ENCODE assay signal across 24 cellular contexts in the genomic region with DNA sequence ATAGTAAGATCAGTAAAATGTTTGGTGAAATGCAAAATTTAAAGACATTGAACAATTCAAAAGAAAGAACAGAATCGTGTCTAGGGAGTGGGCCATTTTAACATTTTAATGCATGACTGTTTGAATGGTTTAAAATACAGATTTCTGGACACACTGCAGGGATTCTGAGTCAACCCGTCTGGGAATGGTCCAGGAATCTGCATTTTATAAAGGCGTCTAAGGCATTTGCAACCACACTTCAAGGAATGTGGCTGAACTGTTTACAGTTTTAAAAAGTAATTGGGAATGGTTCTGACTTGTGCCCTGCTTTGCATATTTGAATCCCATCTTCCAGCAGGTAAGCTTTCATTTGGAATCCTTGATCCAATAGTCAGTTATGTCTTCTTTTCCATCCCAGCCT.
"Had no signal": no experiment of that assay in that cellular context is flagged by ENCODE, and none has a peak within 500 bp of the region (broad histone marks: within the 10 kb centered on the region; RNA-seq: fewer than 3 reads in every experiment).

No MANE protein-coding gene starts in this region.

- H3K9me3 ChIP-seq: heart right ventricle, left ventricle myocardium inferior, neutrophil, ovary, right atrium auricular region, right lobe of liver, testis, thyroid gland had no signal

- H3K27ac ChIP-seq: heart right ventricle, hepatocyte, left ventricle myocardium inferior, neural progenitor cell, neutrophil, ovary, right atrium auricular region, right lobe of liver, stomach, testis, thyroid gland had no signal

- H3K4me1 ChIP-seq: heart right ventricle, left ventricle myocardium inferior, neural progenitor cell, right atrium auricular region, right lobe of liver, stomach, testis, thyroid gland had no signal

- H3K36me3 ChIP-seq: heart right ventricle, left ventricle myocardium inferior, neural progenitor cell, neutrophil, ovary, right atrium auricular region, right lobe of liver, stomach, thyroid gland had no signal

- H2AFZ ChIP-seq: hepatocyte, neural progenitor cell had no signal

- H3K27me3 ChIP-seq: heart right ventricle, hepatocyte, neural progenitor cell, neutrophil, ovary, right atrium auricular region, right lobe of liver, stomach, testis, thyroid gland had no signal

- H3K79me2 ChIP-seq: hepatocyte had no signal

- H3K4me3 ChIP-seq: heart right ventricle, hepatocyte, left ventricle myocardium inferior, lung, neural progenitor cell, ovary, right atrium auricular region, right lobe of liver, smooth muscle cell, stomach, testis, thyroid gland had no signal

- H3K4me2 ChIP-seq: hepatocyte, neural progenitor cell, smooth muscle cell had no signal

- ATAC-seq: heart right ventricle; natural killer cell; right lobe of liver; stimulated activated naive B cell treated with anti-CD40 and anti-IgM and Interleukin-4, amounts not matched to agents 10 μg/mL and 1 μg/mL and 100 μg/mL, for 72 hours; stimulated activated naive CD8-positive, alpha-beta T cell treated with anti-CD3 and anti-CD28 coated beads, Interleukin-15, Interleukin-2, amounts not matched to agents 100 U/mL and 50 U/mL, for 24 hours had no signal

- DNase-seq: heart right ventricle; islet precursor cell; left ventricle myocardium inferior; mesendoderm; naive B cell; natural killer cell; nephron progenitor cell; occipital lobe; ovary; right lobe of liver; stimulated activated CD4-positive, alpha-beta T cell treated with anti-CD3 and anti-CD28 coated beads, Interleukin-1b, Interleukin-23, amount 100 ng/mL, for 48 hours; stimulated activated CD4-positive, alpha-beta T cell treated with anti-CD3 and anti-CD28 coated beads, Interleukin-4, amount 100 ng/mL, for 1 hour; stimulated activated naive B cell treated with anti-CD40 and anti-IgM and Interleukin-4, amounts not matched to agents 10 μg/mL and 1 μg/mL and 100 μg/mL, for 72 hours; stimulated activated naive CD8-positive, alpha-beta T cell treated with anti-CD3 and anti-CD28 coated beads, Interleukin-15, Interleukin-2, amounts not matched to agents 100 U/mL and 50 U/mL, for 24 hours; stomach; testis; thyroid gland; trophoblast cell had no signal
